Comparison of ENCODE assay signal across 25 cellular contexts in the genomic region with DNA sequence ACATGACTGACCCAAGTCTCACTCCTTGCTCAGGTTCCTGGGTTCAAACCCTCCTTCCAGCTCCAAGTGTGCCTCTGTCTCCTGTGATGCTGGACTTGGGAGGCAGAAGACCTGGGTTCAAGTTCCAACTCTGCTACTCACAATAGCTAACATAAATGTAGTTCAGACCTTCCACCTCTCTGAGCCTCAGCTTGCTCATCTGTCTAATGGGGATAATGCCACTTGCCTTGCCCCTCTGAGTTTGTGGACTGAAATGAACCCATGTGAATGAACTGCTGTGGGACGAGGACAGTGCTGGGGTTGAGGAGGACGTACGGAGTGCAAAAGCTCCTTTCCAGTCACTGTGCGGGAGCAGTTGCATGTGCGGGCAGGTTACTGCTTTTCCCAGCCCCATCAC.
"Had no signal": no experiment of that assay in that cellular context is flagged by ENCODE, and none has a peak within 500 bp of the region (broad histone marks: within the 10 kb centered on the region; RNA-seq: fewer than 3 reads in every experiment).

No MANE protein-coding gene starts in this region.

- ATAC-seq: heart left ventricle, natural killer cell had no signal

- H3K9me3 Mint-ChIP-seq: activated naive CD4-positive, alpha-beta T cell treated with anti-CD3 and anti-CD28 coated beads, Interleukin-2, amount 50 U/mL, for 24 hours; activated T-helper 2 cell treated with anti-CD3 and anti-CD28 coated beads, Interferon-gamma antibody, Interleukin-2, Interleukin-4, amounts not matched to agents 10 μg/mL and 5 μg/mL and 100 μg/mL, durations not matched to agents 14 hours and 24 hours and 36 hours; natural killer cell; stimulated activated naive CD8-positive, alpha-beta T cell treated with anti-CD3 and anti-CD28 coated beads, Interleukin-15, Interleukin-2, amounts not matched to agents 100 ng/mL and 50 ng/mL, for 24 hours had no signal

- H3K9me3 ChIP-seq: heart left ventricle, right atrium auricular region, suprapubic skin, upper lobe of right lung had no signal

- H3K4me3 ChIP-seq: heart left ventricle, right atrium auricular region, skin epidermis, suprapubic skin, upper lobe of right lung had no signal

- H3K4me3 Mint-ChIP-seq: activated CD8-positive, alpha-beta memory T cell treated with anti-CD3 and anti-CD28 coated beads, Interleukin-2, amount 10 ng/mL, durations not matched to agents 7 days and 5 days; activated naive CD4-positive, alpha-beta T cell treated with anti-CD3 and anti-CD28 coated beads, Interleukin-2, amount 50 U/mL, for 24 hours; natural killer cell; stimulated activated naive CD8-positive, alpha-beta T cell treated with anti-CD3 and anti-CD28 coated beads, Interleukin-15, Interleukin-2, amounts not matched to agents 100 ng/mL and 50 ng/mL, for 24 hours had no signal

- H3K36me3 Mint-ChIP-seq: natural killer cell had no signal

- H3K27ac Mint-ChIP-seq: activated CD8-positive, alpha-beta memory T cell treated with anti-CD3 and anti-CD28 coated beads, Interleukin-2, amount 10 ng/mL, durations not matched to agents 7 days and 5 days; activated T-helper 2 cell treated with anti-CD3 and anti-CD28 coated beads, Interferon-gamma antibody, Interleukin-2, Interleukin-4, amounts not matched to agents 10 μg/mL and 5 μg/mL and 100 μg/mL, durations not matched to agents 14 hours and 24 hours and 36 hours; natural killer cell; stimulated activated naive CD8-positive, alpha-beta T cell treated with anti-CD3 and anti-CD28 coated beads, Interleukin-15, Interleukin-2, amounts not matched to agents 100 ng/mL and 50 ng/mL, for 24 hours had no signal

- DNase-seq: activated CD4-positive, alpha-beta T cell treated with anti-CD3 and anti-CD28 coated beads for 1 hour; activated CD4-positive, alpha-beta T cell treated with anti-CD3 and anti-CD28 coated beads, Interleukin-2, amount 50 U/mL, for 4 hours; activated CD8-positive, alpha-beta memory T cell treated with anti-CD3 and anti-CD28 coated beads, Interleukin-2, amount 10 ng/mL, durations not matched to agents 7 days and 5 days; activated T-cell treated with anti-CD3 and anti-CD28 coated beads, Interleukin-2, amount 50 U/mL, for 1 hour; amniotic stem cell; central memory CD4-positive, alpha-beta T cell; cortex of kidney; effector memory CD4-positive, alpha-beta T cell; foreskin melanocyte; heart left ventricle; natural killer cell; nucleus accumbens; posterior cingulate gyrus; stimulated activated CD4-positive, alpha-beta T cell treated with anti-CD3 and anti-CD28 coated beads, Interleukin-4, amount 100 ng/mL, for 4 hours; stimulated activated CD8-positive, alpha-beta memory T cell treated with anti-CD3 and anti-CD28 coated beads, Interleukin-4, amount 100 ng/mL, for 48 hours; T-helper 9 cell; upper lobe of right lung had no signal

- H3K27ac ChIP-seq: epithelial cell of prostate, heart left ventricle, right atrium auricular region, suprapubic skin, upper lobe of right lung, VCaP had no signal

- H3K4me1 Mint-ChIP-seq: activated CD8-positive, alpha-beta memory T cell treated with anti-CD3 and anti-CD28 coated beads, Interleukin-2, amount 10 ng/mL, durations not matched to agents 7 days and 5 days had no signal

- H3K27me3 Mint-ChIP-seq: activated CD8-positive, alpha-beta memory T cell treated with anti-CD3 and anti-CD28 coated beads, Interleukin-2, amount 10 ng/mL, durations not matched to agents 7 days and 5 days; activated naive CD4-positive, alpha-beta T cell treated with anti-CD3 and anti-CD28 coated beads, Interleukin-2, amount 50 U/mL, for 24 hours; stimulated activated naive CD8-positive, alpha-beta T cell treated with anti-CD3 and anti-CD28 coated beads, Interleukin-15, Interleukin-2, amounts not matched to agents 100 ng/mL and 50 ng/mL, for 24 hours had no signal

- H3K4me1 ChIP-seq: upper lobe of right lung had no signal

- H3K27me3 ChIP-seq: heart left ventricle, right atrium auricular region, suprapubic skin, upper lobe of right lung had no signal
